ENCODE assay signal across 1 cellular context in the genomic region with DNA sequence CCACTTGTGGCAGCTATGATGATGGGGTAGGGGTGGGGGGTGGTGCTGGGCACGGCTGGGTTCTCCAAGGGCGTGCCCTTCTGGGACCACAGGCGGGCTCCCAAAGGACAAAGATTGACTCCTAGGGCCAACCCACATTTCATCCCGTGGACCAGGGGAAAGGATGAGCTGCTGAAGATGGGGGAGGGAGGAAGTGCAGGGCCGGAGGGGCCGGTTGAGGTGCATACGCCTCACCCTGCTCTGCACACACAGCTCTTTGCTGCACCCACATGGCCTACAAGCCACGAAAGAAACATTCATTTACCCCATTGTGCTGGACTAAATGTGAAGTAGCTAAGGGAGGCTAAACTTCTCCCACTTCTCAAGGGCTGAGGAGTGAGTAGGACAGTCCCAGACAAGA.
TF ChIP-seq lines count a peak whose summit lies in the region.

No MANE protein-coding gene starts in this region.

TF ChIP-seq in GM23338, 12 proteins besides CTCF, POLR2A, EP300 and RAD21 (continued from another document):
- TF ChIP-seq ZNF462 (CRISPR knock-in tag; IDR thresholded peaks at IDR 0.05) (no peak), REST (IDR thresholded peaks at IDR 0.05; ENCODE audit: unreplicated experiment) (no peak), EZH2 (IDR thresholded peaks at IDR 0.05; ENCODE audit: low read depth, unreplicated experiment) (no peak), EZH2phosphoT487 (IDR thresholded peaks at IDR 0.05; ENCODE audit: unreplicated experiment) (no peak), ZNF331 (CRISPR knock-in tag; IDR thresholded peaks at IDR 0.05; ENCODE audit: low read depth) (no peak), NANOG (IDR thresholded peaks at IDR 0.05; ENCODE audit: borderline replicate concordance) (no peak), JUNB (IDR thresholded peaks at IDR 0.05; ENCODE audit: unreplicated experiment) (no peak), STAT1 (IDR thresholded peaks at IDR 0.05; ENCODE audit: unreplicated experiment) (no peak), POLR2AphosphoS5 (IDR thresholded peaks at IDR 0.05; ENCODE audit: low read depth) (no peak)
- TF ChIP-seq, protein P1, sequence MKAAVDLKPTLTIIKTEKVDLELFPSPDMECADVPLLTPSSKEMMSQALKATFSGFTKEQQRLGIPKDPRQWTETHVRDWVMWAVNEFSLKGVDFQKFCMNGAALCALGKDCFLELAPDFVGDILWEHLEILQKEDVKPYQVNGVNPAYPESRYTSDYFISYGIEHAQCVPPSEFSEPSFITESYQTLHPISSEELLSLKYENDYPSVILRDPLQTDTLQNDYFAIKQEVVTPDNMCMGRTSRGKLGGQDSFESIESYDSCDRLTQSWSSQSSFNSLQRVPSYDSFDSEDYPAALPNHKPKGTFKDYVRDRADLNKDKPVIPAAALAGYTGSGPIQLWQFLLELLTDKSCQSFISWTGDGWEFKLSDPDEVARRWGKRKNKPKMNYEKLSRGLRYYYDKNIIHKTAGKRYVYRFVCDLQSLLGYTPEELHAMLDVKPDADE (IDR thresholded peaks at IDR 0.05): no peak
